In genomic region chr1:21779613-21780521, GRCh38 we compare ENCODE assay signal across 10 cellular contexts. TPM values are rescaled to one million over a fixed set of nuclear protein-coding genes. Genes with fewer than 3 reads are reported as not detected.
A peak's percentile ranks its signal among the peaks of the same experiment; 100 is the strongest.
DNase-seq lines count a peak whose midpoint lies in the region; ATAC-seq and TF ChIP-seq lines count a peak whose summit lies in the region.
"Had no signal": no experiment of that assay in that cellular context is flagged by ENCODE, and none has a peak within 500 bp of the region (broad histone marks: within the 10 kb centered on the region; RNA-seq: fewer than 3 reads in every experiment).

No MANE protein-coding gene starts in this region.

- peaks cover 8% of the 10 kb centered on the region for H3K4me1 ChIP-seq in RWPE2 (ENCODE audit: insufficient read depth, poor library complexity, severe bottlenecking)
- H3K4me1 ChIP-seq in effector memory CD4-positive, alpha-beta T cell (ENCODE audit: control insufficient read depth, insufficient read depth, low read length, poor library complexity, severe bottlenecking): peaks cover 16% of the 10 kb centered on the region
- H3K4me1 ChIP-seq in tibial artery: peaks cover 0 to 32% (median 19%) of the 10 kb centered on the region in 4 donors
- peaks cover 0 to 40% (median 33%) of the 10 kb centered on the region in 4 donors for H3K4me1 ChIP-seq in sigmoid colon

- 75 to 87% methylated on average over 12 of the region's 12 CpGs for WGBS in sigmoid colon, 2 donors

- peak overlapping the region; percentile 63 to 98 for H3K27ac Mint-ChIP-seq in stimulated activated naive CD8-positive, alpha-beta T cell treated with anti-CD3 and anti-CD28 coated beads, Interleukin-15, amount 100 ng/mL, for 72 hours

- TF ChIP-seq CTCF in RWPE2 (IDR thresholded peaks at IDR 0.05; ENCODE audit: poor library complexity, severe bottlenecking) (no peak), tibial artery (IDR thresholded peaks at IDR 0.05) (no peak), sigmoid colon (IDR thresholded peaks at IDR 0.05) (no peak)

- H3K27ac ChIP-seq in RWPE2 (ENCODE audit: poor library complexity, severe bottlenecking) (peak overlapping the region; percentile 93), tibial artery (no peak overlapping the region), sigmoid colon (no peak overlapping the region)
- H3K27ac ChIP-seq in effector memory CD4-positive, alpha-beta T cell (ENCODE audit: insufficient read depth, low read length, poor library complexity, severe bottlenecking): peak overlapping the region; percentile 14
- H3K27ac ChIP-seq: A549 had no signal

- H3K27me3 ChIP-seq in RWPE2 (ENCODE audit: insufficient read depth, poor library complexity, severe bottlenecking): no peaks in the 10 kb centered on the region
- H3K27me3 ChIP-seq in effector memory CD4-positive, alpha-beta T cell (replicated peaks; ENCODE audit: control insufficient read depth, insufficient read depth, low read length, poor library complexity, severe bottlenecking): no peaks in the 10 kb centered on the region
- H3K27me3 ChIP-seq in tibial artery: no peaks in the 10 kb centered on the region
- H3K27me3 ChIP-seq in sigmoid colon: no peaks in the 10 kb centered on the region

- peaks cover 56% of the 10 kb centered on the region for H3K4me1 Mint-ChIP-seq in stimulated activated naive CD8-positive, alpha-beta T cell treated with anti-CD3 and anti-CD28 coated beads, Interleukin-15, amount 100 ng/mL, for 72 hours

- intact Hi-C loops in tibial artery (cut with DNase I; ENCODE audit: low total_unique reads) (loop anchor here (10.0 kb wide), 1 partner anchor 185 kb away; no protein-coding TSS in a partner anchor), sigmoid colon (cut with DNase I) (loop anchor here (5.0 kb wide), 1 partner anchor 247 kb away; no protein-coding TSS in a partner anchor)

- peaks cover 0 to 6% of the 10 kb centered on the region in 2 donors for H3K9me3 Mint-ChIP-seq in stimulated activated naive CD8-positive, alpha-beta T cell treated with anti-CD3 and anti-CD28 coated beads, Interleukin-15, amount 100 ng/mL, for 72 hours

- no peaks in the 10 kb centered on the region for H3K9me3 ChIP-seq in RWPE2 (ENCODE audit: severe bottlenecking)
- H3K9me3 ChIP-seq in effector memory CD4-positive, alpha-beta T cell (ENCODE audit: control insufficient read depth, low read length): no peaks in the 10 kb centered on the region
- H3K9me3 ChIP-seq in tibial artery: no peaks in the 10 kb centered on the region
- no peaks in the 10 kb centered on the region for H3K9me3 ChIP-seq in sigmoid colon

- no peak for ATAC-seq in RWPE2 (ENCODE audit: low read depth)
- peak; percentile 61 for ATAC-seq in stimulated activated naive CD8-positive, alpha-beta T cell treated with anti-CD3 and anti-CD28 coated beads, Interleukin-15, amount 100 ng/mL, for 72 hours
- ATAC-seq: A549 had no signal

- no peak for TF ChIP-seq POLR2A in sigmoid colon (IDR thresholded peaks at IDR 0.05)

- no peaks in the 10 kb centered on the region for H3K27me3 Mint-ChIP-seq in stimulated activated naive CD8-positive, alpha-beta T cell treated with anti-CD3 and anti-CD28 coated beads, Interleukin-15, amount 100 ng/mL, for 72 hours

- peaks cover 11% of the 10 kb centered on the region for H3K36me3 ChIP-seq in RWPE2 (ENCODE audit: low read depth)
- H3K36me3 ChIP-seq in effector memory CD4-positive, alpha-beta T cell (ENCODE audit: control insufficient read depth, insufficient read depth, low read length): no peaks in the 10 kb centered on the region
- no peaks in the 10 kb centered on the region for H3K36me3 ChIP-seq in tibial artery
- H3K36me3 ChIP-seq in sigmoid colon: no peaks in the 10 kb centered on the region

- peak; percentile 31 to 42 for DNase-seq in activated CD4-positive, alpha-beta T cell treated with anti-CD3 and anti-CD28 coated beads for 24 hours (ENCODE audit: low read depth in 2 of 2)
- DNase-seq in activated CD4-positive, alpha-beta T cell treated with anti-CD3 and anti-CD28 coated beads for 1 hour: no peak
- DNase-seq in RWPE2 (ENCODE audit: low spot score) (no peak), tibial artery (no peak), amniotic stem cell (lab: John Stamatoyannopoulos, UW) (no peak), sigmoid colon (no peak)
- DNase-seq in effector memory CD4-positive, alpha-beta T cell: no peak
- peak; percentile 42 to 81 for DNase-seq in stimulated activated naive CD8-positive, alpha-beta T cell treated with anti-CD3 and anti-CD28 coated beads, Interleukin-15, amount 100 ng/mL, for 72 hours

- no peak overlapping the region for H3K4me3 ChIP-seq in RWPE2 (ENCODE audit: severe bottlenecking)
- H3K4me3 ChIP-seq in effector memory CD4-positive, alpha-beta T cell (ENCODE audit: insufficient read depth, low read depth, low read length, poor library complexity, severe bottlenecking): peak overlapping the region; percentile 7
- H3K4me3 ChIP-seq in tibial artery: no peak overlapping the region
- no peak overlapping the region for H3K4me3 ChIP-seq in sigmoid colon
- H3K4me3 ChIP-seq: A549 had no signal

- peak overlapping the region; percentile 73 to 87 for H3K4me3 Mint-ChIP-seq in stimulated activated naive CD8-positive, alpha-beta T cell treated with anti-CD3 and anti-CD28 coated beads, Interleukin-15, amount 100 ng/mL, for 72 hours

- no peak for TF ChIP-seq EP300 in sigmoid colon (IDR thresholded peaks at IDR 0.05)

RNA-seq across cellular contexts. Expression of gene USP48, which starts 3.1 kb away (rescaled TPM):
- total RNA-seq in sigmoid colon: 10 to 100 TPM; 47.1 to 77.0 (median 50.5) TPM
- polyA plus RNA-seq in sigmoid colon: 10 to 100 TPM; 12.6 to 22.2 (median 16.0) TPM

RNA-seq across cellular contexts. Expression of gene LDLRAD2, which starts 32.2 kb away (rescaled TPM):
- total RNA-seq in sigmoid colon: 1 to 10 TPM in 1 of 4 donors, under 1 TPM in 1, not detected in 2; under 0.01 to 1.4 TPM
- polyA plus RNA-seq in sigmoid colon: 1 to 10 TPM in 1 of 3 donors, under 1 TPM in 2; under 0.01 to 1.1 (median 0.23) TPM
- total RNA-seq: kidney epithelial cell had no signal

Comparison
In these comparisons a context has a peak if more than half of its experiments do, and no peak if none do; other contexts are left out.
1. DNase-seq: peak in activated CD4-positive, alpha-beta T cell treated with anti-CD3 and anti-CD28 coated beads for 24 hours (2 of 2) and stimulated activated naive CD8-positive, alpha-beta T cell treated with anti-CD3 and anti-CD28 coated beads, Interleukin-15, amount 100 ng/mL, for 72 hours (2 of 2); none in activated CD4-positive, alpha-beta T cell treated with anti-CD3 and anti-CD28 coated beads for 1 hour (single experiment), RWPE2 (single experiment), effector memory CD4-positive, alpha-beta T cell (0 of 3), tibial artery (0 of 2), amniotic stem cell (single experiment) and sigmoid colon (single experiment).
2. H3K27ac ChIP-seq: peak in RWPE2 (single experiment) and effector memory CD4-positive, alpha-beta T cell (single experiment); none in tibial artery (0 of 2) and sigmoid colon (0 of 4).